Comparison of ENCODE assay signal across 1 cellular context in genomic region chr3:27368831-27369607, GRCh38.
TF ChIP-seq lines count a peak whose summit lies in the region.

NEK10 (minus strand) TSS chr3:27369383; CDS start chr3:27352882, 16,501 bp downstream.

TF ChIP-seq in WTC11, 78 proteins besides CTCF, POLR2A, EP300 and RAD21 (continued from another document and continues in another):
- TF ChIP-seq AFF4 (CRISPR knock-in tag; IDR thresholded peaks at IDR 0.05; ENCODE audit: borderline replicate concordance): no peak
- TF ChIP-seq MYBL2 (CRISPR knock-in tag; IDR thresholded peaks at IDR 0.05): no peak
- TF ChIP-seq TP53 (CRISPR knock-in tag; IDR thresholded peaks at IDR 0.05): no peak
- TF ChIP-seq GRHL2 (CRISPR knock-in tag; IDR thresholded peaks at IDR 0.05; ENCODE audit: insufficient replicate concordance, severe bottlenecking): no peak
- TF ChIP-seq ZSCAN18 (CRISPR knock-in tag; IDR thresholded peaks at IDR 0.05): no peak
- TF ChIP-seq SMAD3 (CRISPR knock-in tag; IDR thresholded peaks at IDR 0.05; ENCODE audit: borderline replicate concordance): no peak
- TF ChIP-seq TCF7 (CRISPR knock-in tag; IDR thresholded peaks at IDR 0.05; ENCODE audit: low read depth): no peak
- no peak for TF ChIP-seq ZNF121 (CRISPR knock-in tag; IDR thresholded peaks at IDR 0.05)
- TF ChIP-seq CREM (CRISPR knock-in tag; IDR thresholded peaks at IDR 0.05): peak; percentile 64; the same call in 1 of the 2 replicates
- no peak for TF ChIP-seq HMGA2 (CRISPR knock-in tag; IDR thresholded peaks at IDR 0.05)
- no peak for TF ChIP-seq GABPB1 (CRISPR knock-in tag; IDR thresholded peaks at IDR 0.05)
- no peak for TF ChIP-seq ZNF532 (CRISPR knock-in tag; IDR thresholded peaks at IDR 0.05; ENCODE audit: borderline replicate concordance)
- no peak for TF ChIP-seq FOXJ3 (CRISPR knock-in tag; IDR thresholded peaks at IDR 0.05; ENCODE audit: borderline replicate concordance)
- TF ChIP-seq ZNF232 (CRISPR knock-in tag; IDR thresholded peaks at IDR 0.05): no peak
- TF ChIP-seq ZBTB21 (CRISPR knock-in tag; IDR thresholded peaks at IDR 0.05; ENCODE audit: borderline replicate concordance): no peak
- TF ChIP-seq JAZF1 (CRISPR knock-in tag; IDR thresholded peaks at IDR 0.05): no peak
- TF ChIP-seq SP1 (CRISPR knock-in tag; conservative IDR thresholded peaks at IDR 0.05): peak; percentile 67; the same call in 1 of the 2 replicates
- no peak for TF ChIP-seq ATF3 (CRISPR knock-in tag; conservative IDR thresholded peaks at IDR 0.05)
- TF ChIP-seq NFE2L1 (CRISPR knock-in tag; IDR thresholded peaks at IDR 0.05): no peak
- no peak for TF ChIP-seq TEAD1 (CRISPR knock-in tag; IDR thresholded peaks at IDR 0.05)
- TF ChIP-seq ATF1 (CRISPR knock-in tag; IDR thresholded peaks at IDR 0.05): no peak
- TF ChIP-seq JUN (CRISPR knock-in tag; IDR thresholded peaks at IDR 0.05): no peak
- TF ChIP-seq ZNF396 (CRISPR knock-in tag; IDR thresholded peaks at IDR 0.05; ENCODE audit: borderline replicate concordance): no peak
- no peak for TF ChIP-seq FOXP4 (CRISPR knock-in tag; IDR thresholded peaks at IDR 0.05)
- TF ChIP-seq ELF4 (CRISPR knock-in tag; IDR thresholded peaks at IDR 0.05; ENCODE audit: low read depth): no peak
- no peak for TF ChIP-seq IRF1 (CRISPR knock-in tag; IDR thresholded peaks at IDR 0.05)
- TF ChIP-seq CDX4 (CRISPR knock-in tag; IDR thresholded peaks at IDR 0.05; ENCODE audit: borderline replicate concordance): no peak
- no peak for TF ChIP-seq TEAD4 (CRISPR knock-in tag; IDR thresholded peaks at IDR 0.05)
- TF ChIP-seq USF1 (CRISPR knock-in tag; IDR thresholded peaks at IDR 0.05): 0 out of 2 replicates have a peak, but pooled peaks have one; percentile 31
- no peak for TF ChIP-seq ZNF512 (CRISPR knock-in tag; IDR thresholded peaks at IDR 0.05; ENCODE audit: borderline replicate concordance)
- no peak for TF ChIP-seq SMAD4 (CRISPR knock-in tag; IDR thresholded peaks at IDR 0.05)
- TF ChIP-seq AR (CRISPR knock-in tag; IDR thresholded peaks at IDR 0.05): no peak
- no peak for TF ChIP-seq MLX (CRISPR knock-in tag; IDR thresholded peaks at IDR 0.05)
- TF ChIP-seq E2F1 (CRISPR knock-in tag; IDR thresholded peaks at IDR 0.05): no peak
- TF ChIP-seq CBFB (CRISPR knock-in tag; IDR thresholded peaks at IDR 0.05; ENCODE audit: low read depth): no peak
